ENCODE assay signal across 11 cellular contexts in the genomic region with DNA sequence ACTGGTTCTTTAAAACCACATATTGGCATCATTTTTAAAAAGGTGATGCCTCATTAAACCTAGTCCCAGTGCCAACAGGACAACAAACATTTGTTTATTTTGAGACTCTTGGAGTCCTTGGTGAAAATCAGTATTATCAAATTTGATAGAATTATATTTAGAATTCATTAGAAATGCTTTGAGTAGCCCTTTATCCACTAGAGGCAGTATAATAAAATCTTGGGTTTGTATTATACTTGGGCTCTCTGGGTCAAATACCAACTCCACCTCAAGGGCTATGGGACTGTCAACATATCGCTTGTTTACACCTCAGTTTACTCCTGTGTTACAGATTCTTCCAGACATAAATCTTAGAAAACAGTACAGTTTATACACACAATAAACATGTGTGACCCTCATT.
DNase-seq lines count a peak whose midpoint lies in the region; ATAC-seq and TF ChIP-seq lines count a peak whose summit lies in the region.
"Had no signal": no experiment of that assay in that cellular context is flagged by ENCODE, and none has a peak within 500 bp of the region (broad histone marks: within the 10 kb centered on the region; RNA-seq: fewer than 3 reads in every experiment).

No MANE protein-coding gene starts in this region.

- no peaks in the 10 kb centered on the region for H3K9me3 ChIP-seq in OCI-LY3 (ENCODE audit: insufficient read depth, low read length)
- H3K9me3 ChIP-seq: pancreas had no signal

- no peaks in the 10 kb centered on the region for H3K4me1 Mint-ChIP-seq in activated CD4-positive, alpha-beta T cell treated with anti-CD3 and anti-CD28 coated beads for 36 hours

- peaks cover 5% of the 10 kb centered on the region for H3K27me3 Mint-ChIP-seq in activated CD4-positive, alpha-beta T cell treated with anti-CD3 and anti-CD28 coated beads for 36 hours

- no peak overlapping the region for H3K9ac ChIP-seq in OCI-LY3 (ENCODE audit: low read length)

- DNase-seq in AG09319 (ENCODE audit: extremely low read depth, low read depth) = no peak
- DNase-seq in foreskin fibroblast = no peak
- DNase-seq in HCEC 1CT = no peak
- no peak for DNase-seq in head of caudate nucleus
- DNase-seq in activated CD4-positive, alpha-beta T cell treated with anti-CD3 and anti-CD28 coated beads for 36 hours = no peak
- DNase-seq: activated naive CD4-positive, alpha-beta T cell treated with Interleukin-2 at 50 U/mL for 16 hours; MV-4-11; pancreas had no signal

- H2AFZ ChIP-seq in OCI-LY3 (ENCODE audit: low read depth, low read length) = no peak overlapping the region

- POLR2A ChIA-PET in activated CD4-positive, alpha-beta T cell treated with anti-CD3 and anti-CD28 coated beads for 36 hours (lab: Charles Lee) = no interaction called here

- no peak overlapping the region for H3K27ac ChIP-seq in OCI-LY3 (ENCODE audit: low read length)
- H3K27ac ChIP-seq: pancreas had no signal

- no peak overlapping the region for H3K4me2 ChIP-seq in OCI-LY3 (ENCODE audit: low read length)

- H3K79me2 ChIP-seq in OCI-LY3 (ENCODE audit: low read length) = no peaks in the 10 kb centered on the region

- H3K27me3 ChIP-seq in OCI-LY3 (ENCODE audit: low read depth, low read length) = no peaks in the 10 kb centered on the region
- H3K27me3 ChIP-seq: pancreas had no signal

- H3K36me3 ChIP-seq in OCI-LY3 (replicated peaks; ENCODE audit: low read depth, low read length) = no peaks in the 10 kb centered on the region
- H3K36me3 ChIP-seq: pancreas had no signal

- H3K4me3 ChIP-seq in OCI-LY3 (ENCODE audit: low read length) = no peak overlapping the region
- no peak overlapping the region for H3K4me3 ChIP-seq in foreskin fibroblast (ENCODE audit: low read depth in 1 of 2, low read length in 2 of 2)
- H3K4me3 ChIP-seq: pancreas had no signal

- H3K9me3 Mint-ChIP-seq in activated CD4-positive, alpha-beta T cell treated with anti-CD3 and anti-CD28 coated beads for 36 hours (ENCODE audit: low read depth) = no peaks in the 10 kb centered on the region

- no peak overlapping the region for H3K4me3 Mint-ChIP-seq in activated CD4-positive, alpha-beta T cell treated with anti-CD3 and anti-CD28 coated beads for 36 hours

- TF ChIP-seq CTCF in AG09319 (IDR thresholded peaks at IDR 0.05; ENCODE audit: low read depth, low read length) (peak; percentile 14), OCI-LY3 (IDR thresholded peaks at IDR 0.05; ENCODE audit: low read depth, low read length) (peak; percentile 74), foreskin fibroblast (IDR thresholded peaks at IDR 0.05; ENCODE audit: low read depth, low read length) (peak; percentile 27)

- no peaks in the 10 kb centered on the region for H3K36me3 Mint-ChIP-seq in activated CD4-positive, alpha-beta T cell treated with anti-CD3 and anti-CD28 coated beads for 36 hours (ENCODE audit: low read depth)

- intact Hi-C loops in head of caudate nucleus (cut with DNase I) = loop anchor here (10.0 kb wide), 2 partner anchors 535 to 1045 kb away; no protein-coding TSS in a partner anchor
- intact Hi-C loops in activated CD4-positive, alpha-beta T cell treated with anti-CD3 and anti-CD28 coated beads for 36 hours (cut with DNase I, micrococcal nuclease) = loop anchor here (5.0 to 10.0 kb wide), 3 partner anchors 538 to 1185 kb away; no protein-coding TSS in a partner anchor

- ATAC-seq in GM19463 (IDR thresholded peaks at IDR 0.05; ENCODE audit: unreplicated experiment) (peak; percentile 52), esophagus mucosa (no peak)
- no peak for ATAC-seq in activated CD4-positive, alpha-beta T cell treated with anti-CD3 and anti-CD28 coated beads for 36 hours

- H4K20me1 ChIP-seq in OCI-LY3 (ENCODE audit: insufficient read depth, low read length) = no peaks in the 10 kb centered on the region

- CTCF ChIA-PET in activated CD4-positive, alpha-beta T cell treated with anti-CD3 and anti-CD28 coated beads for 36 hours (lab: Charles Lee) = interaction anchor here (1.2 kb wide), 1 partner anchor 13 kb away, joined by 3 read pairs; no protein-coding TSS in a partner anchor

- no peak overlapping the region for H3K27ac Mint-ChIP-seq in activated CD4-positive, alpha-beta T cell treated with anti-CD3 and anti-CD28 coated beads for 36 hours

- H3K4me1 ChIP-seq in OCI-LY3 (ENCODE audit: low read length) = peaks cover 17% of the 10 kb centered on the region
- H3K4me1 ChIP-seq: pancreas had no signal

Comparison
In these comparisons a context has a peak if more than half of its experiments do, and no peak if none do; other contexts are left out.
1. CTCF ChIP-seq: peak in every context shown above with its lines; median percentile 74 in OCI-LY3; 27 in foreskin fibroblast; 14 in AG09319.